In genomic region chr18:45386256-45386655, GRCh38 we compare ENCODE assay signal across 8 cellular contexts.
DNase-seq lines count a peak whose midpoint lies in the region; ATAC-seq and TF ChIP-seq lines count a peak whose summit lies in the region.

No MANE protein-coding gene starts in this region.

- H3K9me3 ChIP-seq in SK-N-SH (no peaks in the 10 kb centered on the region), right cardiac atrium (ENCODE audit: control insufficient read depth, low read length) (no peaks in the 10 kb centered on the region)

- 67% methylated on average over 5 of the region's 5 CpGs for WGBS in SK-N-SH (ENCODE audit: low lambda C conversion rate)
- WGBS in right cardiac atrium = 51% methylated on average over 5 of the region's 5 CpGs

- peak; percentile 66 for DNase-seq in D341Med (ENCODE audit: low spot score)
- peak; percentile 39 for DNase-seq in SK-N-SH
- peak in 2 of 3 donors; percentile 33 to 53 for DNase-seq in right cardiac atrium
- no peak for DNase-seq in GOT3 (lab: John Stamatoyannopoulos, UW)
- DNase-seq in activated gamma-delta T cell treated with Interleukin-2 at 50 U/mL for 16 hours = no peak

- no peak overlapping the region for H2AFZ ChIP-seq in SK-N-SH (ENCODE audit: low read depth)

- H3K4me1 ChIP-seq in SK-N-SH (ENCODE audit: control insufficient read depth in 1 of 2, insufficient read depth in 2 of 2, low read depth in 1 of 2, low read length in 1 of 2) (peaks cover 0 to 2% of the 10 kb centered on the region in 2 experiments; a peak in 1 of 4 replicates), right cardiac atrium (ENCODE audit: control insufficient read depth, insufficient read depth, low read length) (no peaks in the 10 kb centered on the region)

- H4K20me1 ChIP-seq in SK-N-SH (ENCODE audit: insufficient read depth) = no peaks in the 10 kb centered on the region

- H3K27me3 ChIP-seq in SK-N-SH (ENCODE audit: insufficient read depth) (no peaks in the 10 kb centered on the region), right cardiac atrium (ENCODE audit: control insufficient read depth, insufficient read depth) (no peaks in the 10 kb centered on the region)

- POLR2A ChIA-PET in SK-N-SH (lab: Yijun Ruan, JAX) = no interaction called here

- CTCF ChIA-PET in SK-N-SH (lab: Yijun Ruan, JAX) = interaction anchor here (0.6 to 6.6 kb wide), 20 partner anchors 11 to 1764 kb away, joined by 3 to 72 read pairs (median 4); no protein-coding TSS in a partner anchor

- no peaks in the 10 kb centered on the region for H3K79me2 ChIP-seq in SK-N-SH (ENCODE audit: insufficient read depth)

- intact Hi-C loops in right cardiac atrium (cut with DNase I) = loop anchor here in 1 of 4 donors (10.0 kb wide), 1 partner anchor 111 kb away; no protein-coding TSS in a partner anchor

- H3K4me2 ChIP-seq in SK-N-SH = no peak overlapping the region

- TF ChIP-seq EP300 in Ishikawa (IDR thresholded peaks at IDR 0.05; ENCODE audit: borderline replicate concordance) = no peak
- no peak for TF ChIP-seq EP300 in SK-N-SH (IDR thresholded peaks at IDR 0.05; ENCODE audit: borderline replicate concordance in 1 of 2, low read depth in 1 of 2, low read length in 1 of 2)

- no peak overlapping the region for H3K4me3 ChIP-seq in SK-N-SH (ENCODE audit: low read depth in 2 of 2, low read length in 1 of 2)
- H3K4me3 ChIP-seq in right cardiac atrium (ENCODE audit: low read length) = no peak overlapping the region

- peak; percentile 68 for TF ChIP-seq CTCF in SK-N-SH (IDR thresholded peaks at IDR 0.05)

- H3K27ac ChIP-seq in SK-N-SH (ENCODE audit: low read depth in 2 of 2, low read length in 1 of 2) = no peak overlapping the region
- no peak overlapping the region for H3K27ac ChIP-seq in right cardiac atrium (ENCODE audit: low read length)

- H3K36me3 ChIP-seq in SK-N-SH (replicated peaks in 1 of 2; ENCODE audit: control insufficient read depth in 1 of 2, insufficient read depth in 2 of 2, low read length in 1 of 2) = no peaks in the 10 kb centered on the region

- H3K9ac ChIP-seq in SK-N-SH = no peak overlapping the region

- no peaks in the 10 kb centered on the region for H3F3A ChIP-seq in SK-N-SH (replicated peaks; ENCODE audit: insufficient read depth)

- H3K9me2 ChIP-seq in SK-N-SH = no peaks in the 10 kb centered on the region

- TF ChIP-seq RAD21 in Ishikawa (IDR thresholded peaks at IDR 0.05; ENCODE audit: low read depth) (peak; percentile 86), SK-N-SH (IDR thresholded peaks at IDR 0.05; ENCODE audit: low read length) (peak; percentile 79)

- ATAC-seq in right cardiac atrium = peak; percentile 13 to 22
- ATAC-seq in HG03095 (IDR thresholded peaks at IDR 0.05; ENCODE audit: unreplicated experiment) = no peak
- ATAC-seq in HG03135 (IDR thresholded peaks at IDR 0.05; ENCODE audit: unreplicated experiment) = no peak

TF ChIP-seq in Ishikawa, 13 proteins besides CTCF, POLR2A, EP300 and RAD21:
- no peak for TF ChIP-seq MAX (IDR thresholded peaks at IDR 0.05)
- TF ChIP-seq NFIC (IDR thresholded peaks at IDR 0.05) = no peak
- peak; percentile 66; the same call in 1 of the 2 replicates for TF ChIP-seq YY1 (IDR thresholded peaks at IDR 0.05; ENCODE audit: low read depth)
- TF ChIP-seq TCF12 (IDR thresholded peaks at IDR 0.05; ENCODE audit: low read depth) = no peak
- 0 out of 2 replicates have a peak, but pooled peaks have one; percentile 37 for TF ChIP-seq CEBPB (IDR thresholded peaks at IDR 0.05)
- no peak for TF ChIP-seq USF1 (IDR thresholded peaks at IDR 0.05)
TF ChIP-seq in Ishikawa: peak in this region for 2.

TF ChIP-seq in SK-N-SH, 30 proteins besides CTCF, POLR2A, EP300 and RAD21:
- TF ChIP-seq POLR2AphosphoS5 (IDR thresholded peaks at IDR 0.05; ENCODE audit: low read depth, low read length) = no peak
- TF ChIP-seq SMC3 (IDR thresholded peaks at IDR 0.05; ENCODE audit: low read depth, low read length) = peak; percentile 59
- no peak for TF ChIP-seq ZBTB33 (IDR thresholded peaks at IDR 0.05; ENCODE audit: borderline replicate concordance, low read depth)

Comparison
In these comparisons a context has a peak if more than half of its experiments do, and no peak if none do; other contexts are left out.
1. DNase-seq: peak in D341Med (single experiment), SK-N-SH (single experiment) and right cardiac atrium (2 of 3); none in GOT3 (single experiment) and activated gamma-delta T cell treated with Interleukin-2 at 50 U/mL for 16 hours (single experiment).
2. ATAC-seq: peak in right cardiac atrium (2 of 2); none in HG03095 (single experiment) and HG03135 (single experiment).